7 cellular contexts compared by ENCODE assay signal in genomic region chr3:160225181-160226025, GRCh38. TPM values are rescaled to one million over a fixed set of nuclear protein-coding genes. Genes with fewer than 3 reads are reported as not detected.
DNase-seq lines count a peak whose midpoint lies in the region; ATAC-seq and TF ChIP-seq lines count a peak whose summit lies in the region.

Gene C3orf80, plus strand, starts transcription at chr3:160225422. Its CDS starts 214 bp downstream, at chr3:160225636.

- H3K4me3 Mint-ChIP-seq in T-cell = peak within 1 kb of the TSS; percentile 69 to 86 (median 77)
- H3K4me3 Mint-ChIP-seq in brain = peak within 1 kb of the TSS; percentile 85 to 91 (median 89)

- peak; percentile 82 to 89 (median 84) for ATAC-seq in T-cell (replicated peaks in 1 of 4)

- TF ChIP-seq CTCF in GM13977 (IDR thresholded peaks at IDR 0.05; ENCODE audit: extremely low read depth, insufficient read depth, missing control alignments) (peak; percentile 42), HFF-Myc (IDR thresholded peaks at IDR 0.05; ENCODE audit: low read depth, low read length, missing control alignments) (no peak), brain (conservative IDR thresholded peaks at IDR 0.05) (peak in 1 of 2 experiments; percentile 42), smooth muscle cell (IDR thresholded peaks at IDR 0.05; ENCODE audit: borderline replicate concordance, insufficient read depth, poor library complexity, severe bottlenecking) (no peak)

- no peaks in the 10 kb centered on the region for H3K9me3 Mint-ChIP-seq in T-cell
- peaks cover 0 to 6% (median 0%) of the 10 kb centered on the region in 5 experiments for H3K9me3 Mint-ChIP-seq in brain

- CTCF ChIA-PET in T-cell (lab: Charles Lee) = interaction anchor here in 1 of 2 donors (0.6 kb wide), 1 partner anchor 1138 kb away, joined by 3 read pairs; no protein-coding TSS in a partner anchor

- POLR2A ChIA-PET in T-cell (lab: Charles Lee) = no interaction called here

- H3K27me3 ChIP-seq in MG63 (peaks cover 48% of the 10 kb centered on the region), smooth muscle cell (ENCODE audit: low read depth) (peaks cover 50% of the 10 kb centered on the region)

- peaks cover 14% of the 10 kb centered on the region for H3K79me2 ChIP-seq in smooth muscle cell (ENCODE audit: low read depth)

- in situ Hi-C loops in GM13977 (cut with MboI; ENCODE audit: low pct_unique_long_range_greater_than_20kb, low sequenced_read_pairs, unreplicated experiment) = no loop called here

- H3K36me3 ChIP-seq in MG63 (no peaks in the 10 kb centered on the region), smooth muscle cell (ENCODE audit: low read depth) (no peaks in the 10 kb centered on the region)

- no peaks in the 10 kb centered on the region for H4K20me1 ChIP-seq in smooth muscle cell (ENCODE audit: low read depth)

- H3K4me1 Mint-ChIP-seq in T-cell (peaks cover 14 to 21% (median 21%) of the 10 kb centered on the region in 3 donors), brain (peaks cover 20% of the 10 kb centered on the region)

- WGBS in smooth muscle cell (ENCODE audit: low lambda C conversion rate) = under 1% methylated on average over 71 of the region's 103 CpGs

- H3F3A ChIP-seq in smooth muscle cell (ENCODE audit: low read depth) = no peaks in the 10 kb centered on the region

- H3K4me3 ChIP-seq in HFF-Myc (replicated peaks; ENCODE audit: low read depth, low read length) (peak within 1 kb of the TSS; percentile 38), MG63 (peak within 1 kb of the TSS; percentile 38), smooth muscle cell (peak within 1 kb of the TSS; percentile 74)

- H3K9me3 ChIP-seq in MG63 (no peaks in the 10 kb centered on the region), smooth muscle cell (replicated peaks; ENCODE audit: low read depth) (no peaks in the 10 kb centered on the region)

- H3K36me3 Mint-ChIP-seq in T-cell (no peaks in the 10 kb centered on the region), brain (no peaks in the 10 kb centered on the region)

- peak within 1 kb of the TSS; percentile 96 for H3K4me2 ChIP-seq in smooth muscle cell

- DNase-seq in GM13977 (ENCODE audit: low spot score) = peak; percentile 73
- DNase-seq in HFF-Myc (ENCODE audit: extremely low read depth, low read depth) = no peak
- DNase-seq in MG63 = peak; percentile 58
- peak in 28 of 34 experiments; percentile 6 to 48 (median 22) for DNase-seq in T-cell
- peak; percentile 65 for DNase-seq in iPS-NIHi7 (ENCODE audit: extremely low spot score)
- DNase-seq in smooth muscle cell (lab: John Stamatoyannopoulos, UW; ENCODE audit: unreplicated experiment) = peak; percentile 55

- H2AFZ ChIP-seq in smooth muscle cell (ENCODE audit: low read depth) = peak within 1 kb of the TSS; percentile 91

- H3K27ac Mint-ChIP-seq in T-cell (peak within 1 kb of the TSS in 1 of 2 donors; percentile 57), brain (peak within 1 kb of the TSS in 3 of 5 experiments; percentile 46 to 88 (median 65))

- peak within 1 kb of the TSS; percentile 31 for H3K9ac ChIP-seq in smooth muscle cell (ENCODE audit: low read depth)

- H3K27me3 Mint-ChIP-seq in T-cell (peaks cover 44 to 45% of the 10 kb centered on the region in 2 donors), brain (peaks cover 67% of the 10 kb centered on the region)

- H3K27ac ChIP-seq in smooth muscle cell (ENCODE audit: low read depth) = no peak within 1 kb of the TSS

- H3K4me1 ChIP-seq in smooth muscle cell (ENCODE audit: low read depth) = peaks cover 8% of the 10 kb centered on the region

RNA-seq across cellular contexts. Expression of gene C3orf80, which starts in this region (rescaled TPM):
- total RNA-seq in MG63 (2014; rRNA removed; shearing (Covaris generic); ENCODE audit: low replicate concordance) = not detected in 2 replicates
- total RNA-seq in T-cell (under 1 TPM in 3 of 5 donors, not detected in 2; 0.13 to 0.35 (median 0.33) TPM), smooth muscle cell (10.2 and 11.7 TPM in 2 replicates)
- polyA plus RNA-seq in brain (ENCODE audit: insufficient read depth, low read depth, low replicate concordance) (1.1 TPM), smooth muscle cell (14.9 and 17.5 TPM in 2 replicates)

Comparison
In these comparisons a context has a peak if more than half of its experiments do, and no peak if none do; other contexts are left out.
1. Peak in DNase-seq and H3K4me3 ChIP-seq in MG63; RNA of the gene not detected or under 1 TPM.
2. Peak in DNase-seq and ATAC-seq in T-cell; RNA of the gene not detected or under 1 TPM.